ENCODE assay signal across 13 cellular contexts in the genomic region with DNA sequence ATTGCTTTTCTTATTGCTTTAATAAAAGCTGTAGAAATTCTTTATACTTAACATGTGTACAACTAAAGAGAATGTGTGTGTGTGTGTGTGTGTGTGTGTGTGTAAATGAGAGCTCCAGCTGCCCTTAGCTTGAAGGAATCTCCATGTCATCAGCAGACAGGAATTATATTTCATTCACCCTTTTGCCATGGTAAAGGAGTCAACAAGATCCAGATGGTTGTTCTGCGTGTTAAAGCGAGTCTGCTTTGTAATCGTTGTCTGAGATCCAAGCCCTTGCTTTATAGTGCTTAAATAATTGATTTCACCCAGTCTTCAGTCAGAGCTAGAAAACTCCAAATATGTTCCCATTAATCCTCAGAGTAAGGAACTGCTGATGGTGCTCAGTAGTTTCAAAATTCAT.
DNase-seq lines count a peak whose midpoint lies in the region; ATAC-seq and TF ChIP-seq lines count a peak whose summit lies in the region.
"Had no signal": no experiment of that assay in that cellular context is flagged by ENCODE, and none has a peak within 500 bp of the region (broad histone marks: within the 10 kb centered on the region; RNA-seq: fewer than 3 reads in every experiment).

No MANE protein-coding gene starts in this region.

- ATAC-seq in HG02623 (IDR thresholded peaks at IDR 0.05; ENCODE audit: unreplicated experiment) (no peak), HG03108 (IDR thresholded peaks at IDR 0.05; ENCODE audit: unreplicated experiment) (no peak)

- no peaks in the 10 kb centered on the region for H3K27me3 ChIP-seq in endodermal cell (ENCODE audit: control insufficient read depth, insufficient read depth, low read length, poor library complexity, severe bottlenecking)
- H3K27me3 ChIP-seq in neuronal stem cell (ENCODE audit: control insufficient read depth in 3 of 3, insufficient read depth in 3 of 3, low read depth in 1 of 3, low read length in 3 of 3), result no peaks in the 10 kb centered on the region

- H2AFZ ChIP-seq in neuronal stem cell (ENCODE audit: low read length), result peak overlapping the region; percentile 6

- DNase-seq in DMS114 treated with DMSO at 0.1 percent for 48 hours (lab: John Stamatoyannopoulos, UW; ENCODE audit: unreplicated experiment), result peak; percentile 99
- peak; percentile 77 to 92 for DNase-seq in NCI-H446 (lab: John Stamatoyannopoulos, UW)
- DNase-seq in endodermal cell, result no peak
- DNase-seq in neuronal stem cell (ENCODE audit: low spot score), result no peak
- no peak for DNase-seq in activated T-cell treated with anti-CD3 and anti-CD28 coated beads, Interleukin-2, amount 50 U/mL, for 1 hour
- no peak for DNase-seq in activated naive CD8-positive, alpha-beta T cell treated with anti-CD3 and anti-CD28 coated beads for 36 hours
- DNase-seq: activated CD4-positive, CD25-positive, alpha-beta regulatory T cell; COR-L47; effector CD4-positive, alpha-beta T cell; NCI-H187; Right ventricle myocardium superior had no signal

- H3K27ac ChIP-seq in endodermal cell (ENCODE audit: low read depth, low read length) (peak overlapping the region; percentile 50), neuronal stem cell (replicated peaks; ENCODE audit: low read length) (no peak overlapping the region)

- H2BK12ac ChIP-seq in neuronal stem cell (ENCODE audit: low read length), result no peak overlapping the region

- 86 to 95% methylated on average over 2 to 3 of the region's 3 CpGs for WGBS in endodermal cell (ENCODE audit: insufficient coverage in 1 of 2, insufficient read length in 1 of 2), 2 experiments
- WGBS in neuronal stem cell (ENCODE audit: extremely low coverage in 2 of 2, insufficient read length in 2 of 2, insufficient replicate concordance in 1 of 2), 2 donors, result no CpG with 5 or more reads among the region's 3 CpGs

- H3K4me3 Mint-ChIP-seq in endodermal cell, result no peak overlapping the region
- no peak overlapping the region for H3K4me3 Mint-ChIP-seq in activated naive CD8-positive, alpha-beta T cell treated with anti-CD3 and anti-CD28 coated beads for 36 hours

- no peak overlapping the region for H3K23ac ChIP-seq in neuronal stem cell (ENCODE audit: low read depth, low read length, poor library complexity)

- H3K36me3 Mint-ChIP-seq in endodermal cell (ENCODE audit: low read depth), result no peaks in the 10 kb centered on the region
- H3K36me3 Mint-ChIP-seq in activated naive CD8-positive, alpha-beta T cell treated with anti-CD3 and anti-CD28 coated beads for 36 hours, result no peaks in the 10 kb centered on the region

- H3K4me2 ChIP-seq in neuronal stem cell (ENCODE audit: insufficient read depth, low read length, poor library complexity, severe bottlenecking), result no peak overlapping the region

- no peak overlapping the region for H4K91ac ChIP-seq in neuronal stem cell (ENCODE audit: low read depth, low read length, poor library complexity)

- no peak for TF ChIP-seq CTCF in endodermal cell (conservative IDR thresholded peaks at IDR 0.05)

- H3K14ac ChIP-seq in neuronal stem cell (ENCODE audit: low read length), result no peak overlapping the region

- no peak overlapping the region for H3K4me3 ChIP-seq in endodermal cell (ENCODE audit: low read length)
- no peak overlapping the region for H3K4me3 ChIP-seq in neuronal stem cell (ENCODE audit: low read length in 2 of 2)

- H3K27me3 Mint-ChIP-seq in endodermal cell (ENCODE audit: insufficient read depth), result no peaks in the 10 kb centered on the region
- no peaks in the 10 kb centered on the region for H3K27me3 Mint-ChIP-seq in activated naive CD8-positive, alpha-beta T cell treated with anti-CD3 and anti-CD28 coated beads for 36 hours

- H3K9me3 ChIP-seq in endodermal cell (ENCODE audit: control insufficient read depth, low read length) (no peaks in the 10 kb centered on the region), neuronal stem cell (replicated peaks in 1 of 2; ENCODE audit: control insufficient read depth in 2 of 2, insufficient read depth in 1 of 2, low read depth in 1 of 2, low read length in 2 of 2) (no peaks in the 10 kb centered on the region)

- H3K9ac ChIP-seq in endodermal cell (ENCODE audit: extremely low read depth, low read length, poor library complexity, severe bottlenecking) (no peak overlapping the region), neuronal stem cell (ENCODE audit: low read depth, low read length, poor library complexity) (no peak overlapping the region)

- H3K4ac ChIP-seq in neuronal stem cell (ENCODE audit: low read length), result no peak overlapping the region

- H3K4me1 ChIP-seq in endodermal cell (ENCODE audit: control insufficient read depth, insufficient read depth, low read length) (no peaks in the 10 kb centered on the region), neuronal stem cell (ENCODE audit: control insufficient read depth in 2 of 2, insufficient read depth in 1 of 2, low read depth in 1 of 2, low read length in 2 of 2) (no peaks in the 10 kb centered on the region)

- peaks cover 1% of the 10 kb centered on the region for H3K9me3 Mint-ChIP-seq in endodermal cell
- H3K9me3 Mint-ChIP-seq in activated naive CD8-positive, alpha-beta T cell treated with anti-CD3 and anti-CD28 coated beads for 36 hours, result no peaks in the 10 kb centered on the region

- no peaks in the 10 kb centered on the region for H3K4me1 Mint-ChIP-seq in endodermal cell
- H3K4me1 Mint-ChIP-seq in activated naive CD8-positive, alpha-beta T cell treated with anti-CD3 and anti-CD28 coated beads for 36 hours, result no peaks in the 10 kb centered on the region

- no peak overlapping the region for H2BK120ac ChIP-seq in neuronal stem cell (ENCODE audit: low read depth, low read length)

- H2BK5ac ChIP-seq in neuronal stem cell (ENCODE audit: low read length), result no peak overlapping the region

- H2AK5ac ChIP-seq in neuronal stem cell (ENCODE audit: low read depth, low read length), result no peak overlapping the region

- H3K79me1 ChIP-seq in neuronal stem cell (ENCODE audit: low read depth, low read length), result no peaks in the 10 kb centered on the region

- no peak overlapping the region for H3K27ac Mint-ChIP-seq in endodermal cell
- no peak overlapping the region for H3K27ac Mint-ChIP-seq in activated naive CD8-positive, alpha-beta T cell treated with anti-CD3 and anti-CD28 coated beads for 36 hours

- H2BK15ac ChIP-seq in neuronal stem cell (ENCODE audit: low read length), result no peak overlapping the region

- H4K8ac ChIP-seq in neuronal stem cell (ENCODE audit: low read depth, low read length), result no peak overlapping the region

- no peaks in the 10 kb centered on the region for H3K36me3 ChIP-seq in endodermal cell (ENCODE audit: control insufficient read depth, insufficient read depth, low read length)
- no peaks in the 10 kb centered on the region for H3K36me3 ChIP-seq in neuronal stem cell (replicated peaks in 1 of 2; ENCODE audit: control insufficient read depth in 2 of 2, insufficient read depth in 2 of 2, low read length in 2 of 2)

- no peak overlapping the region for H3K18ac ChIP-seq in neuronal stem cell (ENCODE audit: low read length)

Comparison
In these comparisons a context has a peak if more than half of its experiments do, and no peak if none do; other contexts are left out.
1. DNase-seq: peak in DMS114 treated with DMSO at 0.1 percent for 48 hours (single experiment) and NCI-H446 (2 of 2); none in endodermal cell (single experiment), neuronal stem cell (single experiment), activated T-cell treated with anti-CD3 and anti-CD28 coated beads, Interleukin-2, amount 50 U/mL, for 1 hour (single experiment) and activated naive CD8-positive, alpha-beta T cell treated with anti-CD3 and anti-CD28 coated beads for 36 hours (single experiment).